15 cellular contexts compared by ENCODE assay signal in the genomic region with DNA sequence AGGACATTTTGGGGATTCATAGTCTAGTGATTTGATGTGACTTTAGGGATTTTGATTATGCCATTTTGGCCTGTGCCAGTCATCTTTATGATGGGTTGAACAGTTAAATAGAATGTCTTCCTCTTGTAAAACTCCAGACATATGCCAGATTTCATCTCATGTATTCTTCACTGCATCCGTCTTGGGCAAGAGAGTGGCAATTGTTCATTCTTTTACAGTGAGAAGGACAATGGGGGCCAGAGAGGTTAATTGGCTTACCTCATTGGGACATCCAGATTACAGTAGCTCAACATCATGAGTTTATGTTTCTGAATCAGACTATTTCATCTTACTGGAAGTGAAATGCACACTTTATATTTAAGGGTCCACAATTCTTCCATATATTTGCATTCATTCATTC.
DNase-seq lines count a peak whose midpoint lies in the region; ATAC-seq and TF ChIP-seq lines count a peak whose summit lies in the region.
"Had no signal": no experiment of that assay in that cellular context is flagged by ENCODE, and none has a peak within 500 bp of the region (broad histone marks: within the 10 kb centered on the region; RNA-seq: fewer than 3 reads in every experiment).

No MANE protein-coding gene starts in this region.

- no peaks in the 10 kb centered on the region for H3K9me3 ChIP-seq in RWPE2 (ENCODE audit: severe bottlenecking)
- H3K9me3 ChIP-seq: BE2C had no signal

- H3K27ac ChIP-seq in ACC112 (ENCODE audit: low read depth, low read length) (peak overlapping the region; percentile 34), RWPE2 (ENCODE audit: poor library complexity, severe bottlenecking) (peak overlapping the region; percentile 12)
- H3K27ac ChIP-seq: C4-2B had no signal

- ATAC-seq in RWPE2 (ENCODE audit: low read depth) = no peak
- ATAC-seq: GM23338 had no signal

- H3K79me2 ChIP-seq in ACC112 (ENCODE audit: control insufficient read depth, insufficient read depth, low read length, unreplicated experiment) = no peaks in the 10 kb centered on the region

- peaks cover 44% of the 10 kb centered on the region for H3K4me1 ChIP-seq in ACC112 (ENCODE audit: control insufficient read depth, insufficient read depth, low read length, unreplicated experiment)
- peaks cover 29% of the 10 kb centered on the region for H3K4me1 ChIP-seq in RWPE2 (ENCODE audit: insufficient read depth, poor library complexity, severe bottlenecking)
- H3K4me1 ChIP-seq: BE2C had no signal

- peak; percentile 60 for DNase-seq in HS-5 (ENCODE audit: low read depth)
- no peak for DNase-seq in RWPE2 (ENCODE audit: low spot score)
- DNase-seq in fibroblast of pulmonary artery (ENCODE audit: low read depth) = peak; percentile 48
- DNase-seq in DMS79 (lab: John Stamatoyannopoulos, UW) = no peak
- no peak for DNase-seq in HuH-7 (ENCODE audit: low spot score)
- DNase-seq in kidney glomerular epithelial cell (lab: John Stamatoyannopoulos, UW) = no peak
- no peak for DNase-seq in NCI-H2081 treated with DMSO at 0.1 percent for 48 hours (lab: John Stamatoyannopoulos, UW)
- DNase-seq: BE2C; CD4-positive, alpha-beta memory T cell; DMS79 treated with DMSO at 0.1 percent for 48 hours; EL; H7 had no signal

- no peak overlapping the region for H2AFZ ChIP-seq in ACC112 (ENCODE audit: low read length, unreplicated experiment)
- H2AFZ ChIP-seq: GM23338 had no signal

- no peak overlapping the region for H3K4me3 ChIP-seq in ACC112 (ENCODE audit: low read depth, low read length)
- H3K4me3 ChIP-seq in RWPE2 (ENCODE audit: severe bottlenecking) = no peak overlapping the region
- H3K4me3 ChIP-seq in fibroblast of pulmonary artery (replicated peaks; ENCODE audit: low read depth, low read length) = no peak overlapping the region
- H3K4me3 ChIP-seq: GM23338 had no signal

- H3K27me3 ChIP-seq in ACC112 (ENCODE audit: insufficient read depth, low read length) (no peaks in the 10 kb centered on the region), RWPE2 (ENCODE audit: insufficient read depth, poor library complexity, severe bottlenecking) (no peaks in the 10 kb centered on the region)
- H3K27me3 ChIP-seq: BE2C had no signal

- TF ChIP-seq CTCF in RWPE2 (IDR thresholded peaks at IDR 0.05; ENCODE audit: poor library complexity, severe bottlenecking) (no peak), fibroblast of pulmonary artery (IDR thresholded peaks at IDR 0.05; ENCODE audit: low read length, missing control alignments) (no peak)

- H3K36me3 ChIP-seq in ACC112 (ENCODE audit: insufficient read depth, low read length) (no peaks in the 10 kb centered on the region), RWPE2 (ENCODE audit: low read depth) (no peaks in the 10 kb centered on the region)
- H3K36me3 ChIP-seq: BE2C had no signal

Comparison
In these comparisons a context has a peak if more than half of its experiments do, and no peak if none do; other contexts are left out.
1. DNase-seq: peak in HS-5 (single experiment) and fibroblast of pulmonary artery (single experiment); none in RWPE2 (single experiment), DMS79 (single experiment), HuH-7 (single experiment), kidney glomerular epithelial cell (single experiment) and NCI-H2081 treated with DMSO at 0.1 percent for 48 hours (single experiment).